ENCODE assay signal across 8 cellular contexts in genomic region chr17:82105417-82105881, GRCh38. TPM values are rescaled to one million over a fixed set of nuclear protein-coding genes. Genes with fewer than 3 reads are reported as not detected.
DNase-seq lines count a peak whose midpoint lies in the region; ATAC-seq, FAIRE-seq and TF ChIP-seq lines count a peak whose summit lies in the region.

No MANE protein-coding gene starts in this region.

- H3K4me3 Mint-ChIP-seq in MCF 10A (ENCODE audit: unreplicated experiment): peak overlapping the region; percentile 75
- H3K4me3 Mint-ChIP-seq in nephron: no peak overlapping the region

- DNase-seq in Karpas-422 (peak; percentile 52), MCF 10A (ENCODE audit: unreplicated experiment) (no peak), HTR-8/SVneo (ENCODE audit: insufficient read length, low spot score) (no peak), kidney glomerular epithelial cell (lab: John Stamatoyannopoulos, UW) (no peak)

- peak overlapping the region; percentile 85 for H3K9ac ChIP-seq in Karpas-422 (ENCODE audit: low read length)

- peaks cover 29% of the 10 kb centered on the region for H3K36me3 Mint-ChIP-seq in MCF 10A (ENCODE audit: insufficient read depth, unreplicated experiment)
- H3K36me3 Mint-ChIP-seq in nephron (ENCODE audit: low read depth): no peaks in the 10 kb centered on the region

- H4K20me1 ChIP-seq in Karpas-422 (ENCODE audit: insufficient read depth, low read depth, low read length): no peaks in the 10 kb centered on the region

- H3K4me2 ChIP-seq in Karpas-422 (ENCODE audit: low read depth, low read length, poor library complexity, severe bottlenecking): peak overlapping the region; percentile 81

- CTCF ChIA-PET in MCF 10A (lab: Yijun Ruan, JAX): interaction anchor here (0.5 to 1.7 kb wide), 9 partner anchors 16 to 430 kb away, joined by 3 to 10 read pairs (median 3); no protein-coding TSS in a partner anchor

- peaks cover 39% of the 10 kb centered on the region for H3K4me1 ChIP-seq in Karpas-422 (ENCODE audit: low read length)

- H3K9me3 Mint-ChIP-seq in MCF 10A (ENCODE audit: unreplicated experiment) (no peaks in the 10 kb centered on the region), nephron (no peaks in the 10 kb centered on the region)

- peaks cover 17% of the 10 kb centered on the region for H3K4me1 Mint-ChIP-seq in MCF 10A (ENCODE audit: insufficient read depth, unreplicated experiment)
- peaks cover 28% of the 10 kb centered on the region for H3K4me1 Mint-ChIP-seq in nephron

- no peaks in the 10 kb centered on the region for H3K36me3 ChIP-seq in Karpas-422 (ENCODE audit: insufficient read depth, low read length)

- H3K27me3 ChIP-seq in Karpas-422 (ENCODE audit: low read length): no peaks in the 10 kb centered on the region

- no TSS peak for BruUV-seq in MCF 10A (replicated peaks; lab: Mats Ljungman, UMichigan)

- POLR2A ChIA-PET in MCF 10A (lab: Yijun Ruan, JAX): interaction anchor here (0.6 to 7.0 kb wide), 16 partner anchors 7 to 189 kb away, joined by 3 to 62 read pairs (median 3); partner anchors contain the start of genes DCXR, DUS1L and FASN

- no peaks in the 10 kb centered on the region for H3K9me3 ChIP-seq in Karpas-422 (ENCODE audit: low read length)

- H3K27me3 Mint-ChIP-seq in MCF 10A (ENCODE audit: insufficient read depth, unreplicated experiment) (no peaks in the 10 kb centered on the region), nephron (ENCODE audit: low read depth) (no peaks in the 10 kb centered on the region)

- H3K27ac ChIP-seq in C4-2B (peak overlapping the region; percentile 100), Karpas-422 (ENCODE audit: low read length) (peak overlapping the region; percentile 83)

- H3K9me2 ChIP-seq in Karpas-422 (replicated peaks; ENCODE audit: insufficient read depth, low read length): no peaks in the 10 kb centered on the region

- H3K27ac Mint-ChIP-seq in MCF 10A (ENCODE audit: low read depth, unreplicated experiment) (peak overlapping the region; percentile 86), nephron (peak overlapping the region in 2 of 3 experiments; percentile 43 to 65)

- peak overlapping the region; percentile 71 for H3K4me3 ChIP-seq in Karpas-422 (ENCODE audit: low read length)

- no peak overlapping the region for H2AFZ ChIP-seq in Karpas-422 (ENCODE audit: low read length)

- no peaks in the 10 kb centered on the region for H3K79me2 ChIP-seq in Karpas-422 (ENCODE audit: low read length)

- TF ChIP-seq CTCF in C4-2B (conservative IDR thresholded peaks at IDR 0.05) (no peak), MCF 10A (IDR thresholded peaks at IDR 0.05; ENCODE audit: unreplicated experiment) (no peak), nephron (IDR thresholded peaks at IDR 0.05; ENCODE audit: unreplicated experiment in 3 of 3) (no peak)

- ATAC-seq in GM21619 (IDR thresholded peaks at IDR 0.05; ENCODE audit: unreplicated experiment) (no peak), HG03378 (IDR thresholded peaks at IDR 0.05; ENCODE audit: unreplicated experiment) (no peak)

- FAIRE-seq in HTR-8/SVneo (lab: Jason Lieb, UNC): no peak

- intact Hi-C loops in MCF 10A (cut with micrococcal nuclease): no loop called here

RNA-seq across cellular contexts. Expression of gene FASN, which starts 7.4 kb away (rescaled TPM):
- total RNA-seq in Karpas-422 (2014; rRNA removed; shearing (Covaris generic); ENCODE audit: low replicate concordance): 94.1 and 197 TPM in 2 replicates
- total RNA-seq in MCF 10A (2022): 114 and 120 TPM in 2 replicates

RNA-seq across cellular contexts. Expression of gene DUS1L, which starts 39.8 kb away (rescaled TPM):
- total RNA-seq in Karpas-422 (2014; rRNA removed; shearing (Covaris generic); ENCODE audit: low replicate concordance): 89.6 and 187 TPM in 2 replicates
- total RNA-seq in MCF 10A (2022): 116 and 123 TPM in 2 replicates

RNA-seq across cellular contexts. Expression of gene GPS1, which starts 53.8 kb away (rescaled TPM):
- total RNA-seq in Karpas-422 (2014; rRNA removed; shearing (Covaris generic); ENCODE audit: low replicate concordance): 57.1 and 110 TPM in 2 replicates
- total RNA-seq in MCF 10A (2022): 96.6 and 100 TPM in 2 replicates

RNA-seq across cellular contexts. Expression of gene RFNG, which starts 53.8 kb away (rescaled TPM):
- 16.5 and 26.8 TPM in 2 replicates for total RNA-seq in Karpas-422 (2014; rRNA removed; shearing (Covaris generic); ENCODE audit: low replicate concordance)
- 37.9 and 38.0 TPM in 2 replicates for total RNA-seq in MCF 10A (2022)
